In the genomic region with DNA sequence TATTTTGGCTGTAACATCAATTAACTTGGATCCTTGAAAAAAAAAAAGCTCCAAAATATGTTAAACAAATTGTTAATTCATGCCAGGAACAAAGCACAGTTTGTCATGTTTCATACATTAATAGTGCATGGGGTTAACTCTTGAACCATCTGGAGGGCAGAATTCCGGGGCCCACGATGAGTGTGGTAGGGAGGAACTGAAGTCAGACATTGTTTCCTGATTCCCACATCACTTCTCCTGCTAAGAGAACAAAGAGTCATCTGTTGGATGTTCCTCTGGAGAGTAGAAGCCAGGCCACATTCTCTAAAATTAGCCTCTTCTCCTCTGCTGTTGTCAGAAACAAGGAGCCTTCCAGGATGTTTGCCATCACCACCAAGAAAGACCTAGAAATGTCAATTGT, we compare ENCODE assay signal across 20 cellular contexts. TPM values are rescaled to one million over a fixed set of nuclear protein-coding genes. Genes with fewer than 3 reads are reported as not detected.
DNase-seq lines count a peak whose midpoint lies in the region; ATAC-seq, FAIRE-seq and TF ChIP-seq lines count a peak whose summit lies in the region.
"Had no signal": no experiment of that assay in that cellular context is flagged by ENCODE, and none has a peak within 500 bp of the region (broad histone marks: within the 10 kb centered on the region; RNA-seq: fewer than 3 reads in every experiment).

No MANE protein-coding gene starts in this region.

- H3K9me3 Mint-ChIP-seq in neural crest cell: peaks cover 8% of the 10 kb centered on the region
- H3K9me3 Mint-ChIP-seq in activated naive CD4-positive, alpha-beta T cell treated with anti-CD3 and anti-CD28 coated beads, Interleukin-2, amount 50 U/mL, for 72 hours: peaks cover 7 to 8% of the 10 kb centered on the region in 2 donors

- H3K4me1 Mint-ChIP-seq in neural crest cell: peaks cover 67% of the 10 kb centered on the region
- H3K4me1 Mint-ChIP-seq: CD4-positive, CD25-positive, alpha-beta regulatory T cell had no signal

- no peak for TF ChIP-seq POLR2A in GM18505 (IDR thresholded peaks at IDR 0.05; ENCODE audit: borderline replicate concordance, extremely low read depth, insufficient read depth, insufficient read length)

- in situ Hi-C loops in SK-MEL-5 (cut with HindIII; ENCODE audit: low pct_unique_long_range_greater_than_20kb, low sequenced_read_pairs): no loop called here

- no peak for TF ChIP-seq CTCF in neural crest cell (conservative IDR thresholded peaks at IDR 0.05)

- ATAC-seq in GM18505 (IDR thresholded peaks at IDR 0.05; ENCODE audit: unreplicated experiment): no peak
- ATAC-seq in activated naive CD4-positive, alpha-beta T cell treated with anti-CD3 and anti-CD28 coated beads, Interleukin-2, amount 50 U/mL, for 72 hours: no peak
- ATAC-seq: HepG2 had no signal

- no peaks in the 10 kb centered on the region for H3K27me3 Mint-ChIP-seq in neural crest cell (ENCODE audit: low read depth)

- peak overlapping the region; percentile 96 for H3K27ac Mint-ChIP-seq in neural crest cell (ENCODE audit: unreplicated experiment)
- H3K27ac Mint-ChIP-seq in activated naive CD4-positive, alpha-beta T cell treated with anti-CD3 and anti-CD28 coated beads, Interleukin-2, amount 50 U/mL, for 72 hours: no peak overlapping the region
- H3K27ac Mint-ChIP-seq: CD4-positive, CD25-positive, alpha-beta regulatory T cell had no signal

- H3K4me3 Mint-ChIP-seq in neural crest cell: peak overlapping the region; percentile 71
- H3K4me3 Mint-ChIP-seq: CD4-positive, CD25-positive, alpha-beta regulatory T cell had no signal

- FAIRE-seq in urothelium cell line (lab: Jason Lieb, UNC): no peak
- FAIRE-seq: HepG2 had no signal

- peaks cover 10% of the 10 kb centered on the region for H3K36me3 Mint-ChIP-seq in neural crest cell (ENCODE audit: low read depth)
- H3K36me3 Mint-ChIP-seq in activated naive CD4-positive, alpha-beta T cell treated with anti-CD3 and anti-CD28 coated beads, Interleukin-2, amount 50 U/mL, for 72 hours: peaks cover 0 to 9% of the 10 kb centered on the region in 2 donors
- H3K36me3 Mint-ChIP-seq: CD4-positive, CD25-positive, alpha-beta regulatory T cell had no signal

- DNase-seq in SK-MEL-5 (ENCODE audit: low read depth, low spot score): peak; percentile 100
- peak; percentile 19 for DNase-seq in inferior parietal cortex (ENCODE audit: extremely low spot score)
- peak; percentile 20 for DNase-seq in neural crest cell (ENCODE audit: low read depth, low spot score)
- peak; percentile 10 for DNase-seq in urothelium cell line (ENCODE audit: low spot score)
- no peak for DNase-seq in NCI-H82 treated with DMSO at 0.1 percent for 48 hours (lab: John Stamatoyannopoulos, UW; ENCODE audit: unreplicated experiment)
- no peak for DNase-seq in activated naive CD4-positive, alpha-beta T cell treated with anti-CD3 and anti-CD28 coated beads, Interleukin-2, amount 50 U/mL, for 72 hours (ENCODE audit: low spot score in 2 of 2)
- DNase-seq: Caco-2; CD4-positive, CD25-positive, alpha-beta regulatory T cell; DMS 273 treated with DMSO at 0.1 percent for 48 hours; H7; KBM-7; NCI-H1105; NCI-H2081; NCI-H2171; NCI-H446; NCI-H526; RPMI8226; SHP77 had no signal

RNA-seq across cellular contexts. Expression of gene TMEM178B, which starts 54.6 kb away (rescaled TPM):
- total RNA-seq in SK-MEL-5 (2014; rRNA removed; shearing (Covaris generic)): 0.21 and 0.48 TPM in 2 replicates
- polyA plus RNA-seq in SK-MEL-5 (2015; cell fraction: cytosol; rRNA removed): 0.42 and 0.68 TPM in 2 replicates
- polyA plus RNA-seq in SK-MEL-5 (2015; cell fraction: nucleus; rRNA removed): 0.19 and 0.84 TPM in 2 replicates
- total RNA-seq in neural crest cell: 19.7 and 22.1 TPM in 2 replicates
- under 1 TPM; 0.18 to 0.25 TPM for total RNA-seq in activated naive CD4-positive, alpha-beta T cell treated with anti-CD3 and anti-CD28 coated beads, Interleukin-2, amount 50 U/mL, for 72 hours
- polyA plus RNA-seq: CD4-positive, CD25-positive, alpha-beta regulatory T cell had no signal

Comparison
In these comparisons a context has a peak if more than half of its experiments do, and no peak if none do; other contexts are left out.
1. DNase-seq: peak in SK-MEL-5 (single experiment), inferior parietal cortex (single experiment), neural crest cell (single experiment) and urothelium cell line (single experiment); none in NCI-H82 treated with DMSO at 0.1 percent for 48 hours (single experiment) and activated naive CD4-positive, alpha-beta T cell treated with anti-CD3 and anti-CD28 coated beads, Interleukin-2, amount 50 U/mL, for 72 hours (0 of 2).
2. RNA of gene TMEM178B, which starts 54.6 kb away (total RNA-seq): 19.7 to 22.1 TPM in neural crest cell; 0.18 to 0.25 TPM in activated naive CD4-positive, alpha-beta T cell treated with anti-CD3 and anti-CD28 coated beads, Interleukin-2, amount 50 U/mL, for 72 hours and 0.21 to 0.48 TPM in SK-MEL-5; every median in the first group is over 10 times any median in the second.